Comparison of ENCODE assay signal across 18 cellular contexts in genomic region chr2:159456500-159457426, GRCh38.
DNase-seq lines count a peak whose midpoint lies in the region; ATAC-seq lines count a peak whose summit lies in the region.
"Had no signal": no experiment of that assay in that cellular context is flagged by ENCODE, and none has a peak within 500 bp of the region (broad histone marks: within the 10 kb centered on the region; RNA-seq: fewer than 3 reads in every experiment).

No MANE protein-coding gene starts in this region.

- H3K4me3 ChIP-seq in aorta (ENCODE audit: low read length in 2 of 2) = no peak overlapping the region
- H3K4me3 ChIP-seq: upper lobe of right lung had no signal

- intact Hi-C loops in aorta (cut with DNase I) = loop anchor here in 1 of 2 donors (10.0 kb wide), 1 partner anchor 158 kb away; the partner anchor contains the start of gene BAZ2B

- H3K36me3 ChIP-seq in aorta (ENCODE audit: control insufficient read depth in 1 of 2, insufficient read depth in 2 of 2, low read length in 1 of 2) = no peaks in the 10 kb centered on the region
- H3K36me3 ChIP-seq: upper lobe of right lung had no signal

- no peaks in the 10 kb centered on the region for H3K27me3 ChIP-seq in aorta (ENCODE audit: control insufficient read depth in 1 of 2, insufficient read depth in 2 of 2, low read length in 1 of 2)
- H3K27me3 ChIP-seq: upper lobe of right lung had no signal

- H3K27ac ChIP-seq in aorta (ENCODE audit: low read depth in 1 of 2, low read length in 2 of 2) = no peak overlapping the region
- H3K27ac ChIP-seq: upper lobe of right lung had no signal

- no peaks in the 10 kb centered on the region for H3K9me3 ChIP-seq in aorta (ENCODE audit: control insufficient read depth, low read length)
- H3K9me3 ChIP-seq: upper lobe of right lung had no signal

- H3K4me1 ChIP-seq in aorta (ENCODE audit: control insufficient read depth in 1 of 2, insufficient read depth in 2 of 2, low read length in 2 of 2) = no peaks in the 10 kb centered on the region

- WGBS in aorta, 2 donors = 20 to 22% methylated on average over 5 of the region's 5 CpGs

- ATAC-seq in GM19351 (IDR thresholded peaks at IDR 0.05; ENCODE audit: unreplicated experiment) (peak; percentile 55), HG03460 (IDR thresholded peaks at IDR 0.05; ENCODE audit: unreplicated experiment) (no peak), aorta (ENCODE audit: low FRiP score) (no peak), HG02759 (IDR thresholded peaks at IDR 0.05; ENCODE audit: unreplicated experiment) (no peak)
- ATAC-seq: right cardiac atrium, upper lobe of right lung had no signal

- peak; percentile 1 for DNase-seq in EL
- peak; percentile 2 for DNase-seq in NOMO-1 treated with dmso at 0.1 percent for 144 hours (lab: John Stamatoyannopoulos, UW; ENCODE audit: unreplicated experiment)
- DNase-seq in iris pigment epithelial cell (ENCODE audit: low read depth) = peak; percentile 45
- no peak for DNase-seq in HPDE6-E6E7 (ENCODE audit: extremely low spot score)
- DNase-seq in aorta = no peak
- DNase-seq: activated CD4-positive, alpha-beta T cell treated with anti-CD3 and anti-CD28 coated beads, Interleukin-2, amount 50 U/mL, for 48 hours; activated naive CD8-positive, alpha-beta T cell treated with anti-CD3 and anti-CD28 coated beads for 36 hours; Calu3; effector memory CD4-positive, alpha-beta T cell; H9; hypothalamus; MM.1S; NCI-H524 treated with DMSO at 0.1 percent for 48 hours; right cardiac atrium; upper lobe of right lung had no signal

Comparison
In these comparisons a context has a peak if more than half of its experiments do, and no peak if none do; other contexts are left out.
1. DNase-seq: peak in EL (single experiment), NOMO-1 treated with dmso at 0.1 percent for 144 hours (single experiment) and iris pigment epithelial cell (single experiment); none in HPDE6-E6E7 (single experiment) and aorta (0 of 2).